In genomic region chr16:81578015-81578554, GRCh38 we compare ENCODE assay signal across 24 cellular contexts.
DNase-seq lines count a peak whose midpoint lies in the region; ATAC-seq, FAIRE-seq and TF ChIP-seq lines count a peak whose summit lies in the region.
"Had no signal": no experiment of that assay in that cellular context is flagged by ENCODE, and none has a peak within 500 bp of the region (broad histone marks: within the 10 kb centered on the region; RNA-seq: fewer than 3 reads in every experiment).

No MANE protein-coding gene starts in this region.

- no peaks in the 10 kb centered on the region for H3K27me3 ChIP-seq in foreskin keratinocyte

- no peaks in the 10 kb centered on the region for H3K9me3 Mint-ChIP-seq in natural killer cell
- H3K9me3 Mint-ChIP-seq in natural killer cell treated with Interleukin-12 subunit alpha and Interleukin-12 subunit beta and Interleukin-15 and Interleukin-18, amount 100 ng/mL, for 72 hours: no peaks in the 10 kb centered on the region
- H3K9me3 Mint-ChIP-seq in central memory CD8-positive, alpha-beta T cell: no peaks in the 10 kb centered on the region
- H3K9me3 Mint-ChIP-seq: CD4-positive, alpha-beta memory T cell; HFFc6 had no signal

- no peak overlapping the region for H3K4me3 Mint-ChIP-seq in natural killer cell
- no peak overlapping the region for H3K4me3 Mint-ChIP-seq in natural killer cell treated with Interleukin-12 subunit alpha and Interleukin-12 subunit beta and Interleukin-15 and Interleukin-18, amount 100 ng/mL, for 72 hours
- no peak overlapping the region for H3K4me3 Mint-ChIP-seq in central memory CD8-positive, alpha-beta T cell
- H3K4me3 Mint-ChIP-seq: CD4-positive, alpha-beta memory T cell; HFFc6 had no signal

- TF ChIP-seq CTCF in natural killer cell (IDR thresholded peaks at IDR 0.05) (no peak), foreskin keratinocyte (conservative IDR thresholded peaks at IDR 0.05) (no peak)

- no peaks in the 10 kb centered on the region for H3K36me3 Mint-ChIP-seq in natural killer cell
- H3K36me3 Mint-ChIP-seq in natural killer cell treated with Interleukin-12 subunit alpha and Interleukin-12 subunit beta and Interleukin-15 and Interleukin-18, amount 100 ng/mL, for 72 hours: no peaks in the 10 kb centered on the region
- H3K36me3 Mint-ChIP-seq in central memory CD8-positive, alpha-beta T cell (ENCODE audit: insufficient read depth): peaks cover 2% of the 10 kb centered on the region

- no peak for DNase-seq in natural killer cell
- no peak for DNase-seq in natural killer cell treated with Interleukin-12 subunit alpha and Interleukin-12 subunit beta and Interleukin-15 and Interleukin-18, amount 100 ng/mL, for 72 hours (ENCODE audit: low spot score)
- peak in 1 of 2 donors; percentile 23 for DNase-seq in central memory CD8-positive, alpha-beta T cell (ENCODE audit: low spot score in 2 of 2)
- no peak for DNase-seq in foreskin keratinocyte
- no peak for DNase-seq in urothelium cell line (ENCODE audit: low spot score)
- DNase-seq in AG08395 (ENCODE audit: low spot score): no peak
- no peak for DNase-seq in dermis blood vessel endothelial cell
- DNase-seq: 8988T; ACHN; C1 segment of cervical spinal cord; Caco-2; CD4-positive, alpha-beta memory T cell; DMS153; DND-41; GM23248; H7; HFFc6 had no signal

- intact Hi-C loops in natural killer cell (cut with micrococcal nuclease): loop anchor here (5.0 kb wide), 1 partner anchor 39 kb away; no protein-coding TSS in a partner anchor

- H3K27me3 Mint-ChIP-seq in natural killer cell (ENCODE audit: low read depth in 2 of 2): no peaks in the 10 kb centered on the region
- no peaks in the 10 kb centered on the region for H3K27me3 Mint-ChIP-seq in natural killer cell treated with Interleukin-12 subunit alpha and Interleukin-12 subunit beta and Interleukin-15 and Interleukin-18, amount 100 ng/mL, for 72 hours
- H3K27me3 Mint-ChIP-seq in central memory CD8-positive, alpha-beta T cell: no peaks in the 10 kb centered on the region
- H3K27me3 Mint-ChIP-seq: CD4-positive, alpha-beta memory T cell had no signal

- peak; percentile 66 to 77 (median 67) for ATAC-seq in natural killer cell
- no peak for ATAC-seq in natural killer cell treated with Interleukin-12 subunit alpha and Interleukin-12 subunit beta and Interleukin-15 and Interleukin-18, amount 100 ng/mL, for 72 hours
- ATAC-seq in central memory CD8-positive, alpha-beta T cell (replicated peaks; ENCODE audit: extremely low read depth, poor library complexity, severe bottlenecking): peak; percentile 62
- no peak for ATAC-seq in foreskin keratinocyte
- no peak for ATAC-seq in GM18498 (IDR thresholded peaks at IDR 0.05; ENCODE audit: unreplicated experiment)
- ATAC-seq: A549, HCT116 had no signal

- H3K4me1 Mint-ChIP-seq in natural killer cell: peaks cover 6 to 12% of the 10 kb centered on the region in 2 donors
- H3K4me1 Mint-ChIP-seq in natural killer cell treated with Interleukin-12 subunit alpha and Interleukin-12 subunit beta and Interleukin-15 and Interleukin-18, amount 100 ng/mL, for 72 hours (ENCODE audit: low read depth in 2 of 2): peaks cover 7 to 12% of the 10 kb centered on the region in 2 donors
- peaks cover 6% of the 10 kb centered on the region for H3K4me1 Mint-ChIP-seq in central memory CD8-positive, alpha-beta T cell

- H3K4me1 ChIP-seq in foreskin keratinocyte: peaks cover 25% of the 10 kb centered on the region

- no peak overlapping the region for H3K27ac Mint-ChIP-seq in natural killer cell
- no peak overlapping the region for H3K27ac Mint-ChIP-seq in natural killer cell treated with Interleukin-12 subunit alpha and Interleukin-12 subunit beta and Interleukin-15 and Interleukin-18, amount 100 ng/mL, for 72 hours
- no peak overlapping the region for H3K27ac Mint-ChIP-seq in central memory CD8-positive, alpha-beta T cell (ENCODE audit: low read depth)
- H3K27ac Mint-ChIP-seq: CD4-positive, alpha-beta memory T cell; HFFc6 had no signal

- peak; percentile 74 for FAIRE-seq in urothelium cell line (lab: Jason Lieb, UNC)
- FAIRE-seq: A549, G401.6, GM12892, GM19239, H1 had no signal

- H3K27ac ChIP-seq in foreskin keratinocyte: peak overlapping the region; percentile 12
- H3K27ac ChIP-seq: GM23248 had no signal

Comparison
In these comparisons a context has a peak if more than half of its experiments do, and no peak if none do; other contexts are left out.
1. ATAC-seq: peak in natural killer cell (3 of 3) and central memory CD8-positive, alpha-beta T cell (single experiment); none in natural killer cell treated with Interleukin-12 subunit alpha and Interleukin-12 subunit beta and Interleukin-15 and Interleukin-18, amount 100 ng/mL, for 72 hours (0 of 2), foreskin keratinocyte (single experiment) and GM18498 (single experiment).